Comparison of ENCODE assay signal across 1 cellular context in genomic region chr7:16958724-16959123, GRCh38.
A peak's percentile ranks its signal among the peaks of the same experiment; 100 is the strongest.
TF ChIP-seq lines count a peak whose summit lies in the region.

No MANE protein-coding gene starts in this region.

TF ChIP-seq in liver, 16 proteins besides CTCF, POLR2A, EP300 and RAD21 (continued from another document):
- no peak for TF ChIP-seq GABPA (IDR thresholded peaks at IDR 0.05 in 1 of 2, conservative IDR thresholded peaks at IDR 0.05 in 1 of 2)
- no peak for TF ChIP-seq EGR1 (IDR thresholded peaks at IDR 0.05; ENCODE audit: low read depth in 2 of 2)
- TF ChIP-seq MAX (IDR thresholded peaks at IDR 0.05) = no peak
- TF ChIP-seq HNF4A (conservative IDR thresholded peaks at IDR 0.05) = peak; percentile 57 to 72
- TF ChIP-seq HNF4G (IDR thresholded peaks at IDR 0.05) = peak; percentile 23
- TF ChIP-seq RXRA (IDR thresholded peaks at IDR 0.05) = peak in 1 of 2 donors; percentile 29
- peak; percentile 9 for TF ChIP-seq YY1 (IDR thresholded peaks at IDR 0.05)
- TF ChIP-seq, protein P1, sequence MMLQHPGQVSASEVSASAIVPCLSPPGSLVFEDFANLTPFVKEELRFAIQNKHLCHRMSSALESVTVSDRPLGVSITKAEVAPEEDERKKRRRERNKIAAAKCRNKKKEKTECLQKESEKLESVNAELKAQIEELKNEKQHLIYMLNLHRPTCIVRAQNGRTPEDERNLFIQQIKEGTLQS (IDR thresholded peaks at IDR 0.05) = no peak
- TF ChIP-seq FOXA1 (IDR thresholded peaks at IDR 0.05) = no peak
